1 cellular context compared by ENCODE assay signal in the genomic region with DNA sequence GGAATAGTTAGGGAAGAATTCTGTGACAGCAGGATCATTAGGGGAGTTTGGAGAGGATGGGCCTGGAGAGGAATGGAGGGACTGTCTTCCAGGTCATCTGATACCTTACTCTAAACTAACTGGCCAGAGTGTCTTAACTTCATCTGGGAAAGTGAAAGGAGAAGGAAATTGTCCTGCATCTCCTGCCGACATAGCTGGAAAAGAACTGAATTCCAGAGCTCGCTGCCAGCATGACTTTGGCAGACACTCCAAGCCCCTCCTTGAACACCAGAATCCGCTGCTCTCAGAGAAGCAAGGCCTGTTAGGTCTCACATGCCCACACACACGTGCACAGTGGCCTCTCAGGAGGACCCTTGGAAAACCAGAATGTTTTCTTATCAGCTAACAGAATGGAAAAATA.
TF ChIP-seq lines count a peak whose summit lies in the region.

No MANE protein-coding gene starts in this region.

TF ChIP-seq in H1, 55 proteins besides CTCF, POLR2A, EP300 and RAD21:
- no peak for TF ChIP-seq ASH2L (IDR thresholded peaks at IDR 0.05; ENCODE audit: low read length)
- no peak for TF ChIP-seq POLR2AphosphoS5 (IDR thresholded peaks at IDR 0.05; ENCODE audit: low read depth, low read length)
- no peak for TF ChIP-seq TEAD4 (IDR thresholded peaks at IDR 0.05; ENCODE audit: low read depth, low read length)
- no peak for TF ChIP-seq SIN3A (conservative IDR thresholded peaks at IDR 0.05 in 1 of 2, IDR thresholded peaks at IDR 0.05 in 1 of 2; ENCODE audit: low read depth in 1 of 2, low read length in 2 of 2)
- TF ChIP-seq GABPA (IDR thresholded peaks at IDR 0.05; ENCODE audit: borderline replicate concordance, insufficient read depth, low read length), result no peak
- no peak for TF ChIP-seq TAF1 (IDR thresholded peaks at IDR 0.05; ENCODE audit: low read depth, low read length)
- TF ChIP-seq BRCA1 (IDR thresholded peaks at IDR 0.05; ENCODE audit: low read depth, low read length), result no peak
